ENCODE assay signal across 25 cellular contexts in the genomic region with DNA sequence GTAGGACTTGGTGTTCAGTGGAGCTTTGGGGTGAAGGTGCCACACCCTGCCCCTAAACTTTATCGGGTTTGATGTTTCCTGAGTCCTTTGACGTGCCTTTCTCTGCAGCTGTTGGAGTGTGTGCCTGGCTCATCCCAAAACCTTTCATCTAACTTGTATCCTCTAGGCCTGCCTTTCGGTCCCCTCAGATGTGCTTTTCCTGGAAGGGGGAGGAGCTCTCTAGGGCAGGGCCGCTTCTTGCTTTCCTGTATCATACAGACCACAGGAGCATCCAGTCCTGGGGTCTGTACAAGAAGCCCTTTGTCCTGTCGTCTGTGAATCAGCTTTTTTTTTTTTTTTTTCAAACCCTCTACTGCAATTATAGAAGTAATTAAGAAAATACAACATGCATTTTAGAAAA. TPM values are rescaled to one million over a fixed set of nuclear protein-coding genes. Genes with fewer than 3 reads are reported as not detected.
"Had no signal": no experiment of that assay in that cellular context is flagged by ENCODE, and none has a peak within 500 bp of the region (broad histone marks: within the 10 kb centered on the region; RNA-seq: fewer than 3 reads in every experiment).

No MANE protein-coding gene starts in this region.

- H3K4me1 Mint-ChIP-seq: stimulated activated memory B cell treated with anti-CD40 and anti-IgM and Interleukin-4, amounts not matched to agents 10 μg/mL and 1 μg/mL and 100 μg/mL, for 72 hours had no signal

- DNase-seq: dorsolateral prefrontal cortex; effector CD8-positive, alpha-beta T cell; heart left ventricle; hippocampal formation; kidney glomerular epithelial cell; mammary epithelial cell; psoas muscle; retina; right lobe of liver; spleen; stimulated activated CD4-positive, alpha-beta T cell treated with anti-CD3 and anti-CD28 coated beads, Interleukin-15, amount 100 ng/mL, for 24 hours; stimulated activated CD4-positive, alpha-beta T cell treated with anti-CD3 and anti-CD28 coated beads, Interleukin-1b, Interleukin-23, amount 100 ng/mL, for 48 hours; stimulated activated CD4-positive, alpha-beta T cell treated with anti-CD3 and anti-CD28 coated beads, Interleukin-4, amount 100 ng/mL, for 24 hours; tibial artery; uterus had no signal

- H3K27me3 ChIP-seq: dorsolateral prefrontal cortex, heart left ventricle, right lobe of liver, spleen, tibial artery, upper lobe of left lung, uterus had no signal

- H3K4me3 Mint-ChIP-seq: nephron; stimulated activated memory B cell treated with anti-CD40 and anti-IgM and Interleukin-4, amounts not matched to agents 10 μg/mL and 1 μg/mL and 100 μg/mL, for 72 hours; stimulated activated naive CD8-positive, alpha-beta T cell treated with anti-CD3 and anti-CD28 coated beads, Interleukin-15, Interleukin-2, amounts not matched to agents 100 ng/mL and 50 ng/mL, for 24 hours had no signal

- FAIRE-seq: endometrium, frontal cortex had no signal

- ATAC-seq: esophagus mucosa, psoas muscle had no signal

- H3K9me3 Mint-ChIP-seq: nephron; stimulated activated memory B cell treated with anti-CD40 and anti-IgM and Interleukin-4, amounts not matched to agents 10 μg/mL and 1 μg/mL and 100 μg/mL, for 72 hours; stimulated activated naive CD8-positive, alpha-beta T cell treated with anti-CD3 and anti-CD28 coated beads, Interleukin-15, Interleukin-2, amounts not matched to agents 100 ng/mL and 50 ng/mL, for 24 hours had no signal

- H3K27ac Mint-ChIP-seq: nephron; stimulated activated memory B cell treated with anti-CD40 and anti-IgM and Interleukin-4, amounts not matched to agents 10 μg/mL and 1 μg/mL and 100 μg/mL, for 72 hours; stimulated activated naive CD8-positive, alpha-beta T cell treated with anti-CD3 and anti-CD28 coated beads, Interleukin-15, Interleukin-2, amounts not matched to agents 100 ng/mL and 50 ng/mL, for 24 hours had no signal

- H3K4me3 ChIP-seq: coronary artery, dorsolateral prefrontal cortex, heart left ventricle, psoas muscle, right lobe of liver, spleen, tibial artery, upper lobe of left lung, uterus had no signal

- H3K36me3 ChIP-seq: neutrophil, uterus had no signal

- H3K27me3 Mint-ChIP-seq: stimulated activated naive CD8-positive, alpha-beta T cell treated with anti-CD3 and anti-CD28 coated beads, Interleukin-15, Interleukin-2, amounts not matched to agents 100 ng/mL and 50 ng/mL, for 24 hours had no signal

- H3K36me3 Mint-ChIP-seq: stimulated activated memory B cell treated with anti-CD40 and anti-IgM and Interleukin-4, amounts not matched to agents 10 μg/mL and 1 μg/mL and 100 μg/mL, for 72 hours had no signal

RNA-seq across cellular contexts. Expression of a gene that starts 56.1 kb away (rescaled TPM):
- total RNA-seq: fibroblast of lung had no signal
